In genomic region chr11:46332568-46333128, GRCh38 we compare ENCODE assay signal across 8 cellular contexts. TPM values are rescaled to one million over a fixed set of nuclear protein-coding genes. Genes with fewer than 3 reads are reported as not detected.
DNase-seq lines count a peak whose midpoint lies in the region; ATAC-seq, FAIRE-seq and TF ChIP-seq lines count a peak whose summit lies in the region.

No MANE protein-coding gene starts in this region.

- no peak overlapping the region for H2BK20ac ChIP-seq in H9 (ENCODE audit: low read depth, low read length, poor library complexity, severe bottlenecking)

- no peak overlapping the region for H4K8ac ChIP-seq in H9 (replicated peaks; ENCODE audit: insufficient read length, low read depth, low read length)

- H3K9me3 ChIP-seq in H9 (ENCODE audit: control insufficient read depth, low read depth, low read length): no peaks in the 10 kb centered on the region
- no peaks in the 10 kb centered on the region for H3K9me3 ChIP-seq in fibroblast of lung (ENCODE audit: control insufficient read depth, insufficient read depth, low read depth, low read length)

- peak overlapping the region in 1 of 4 experiments; percentile 30 for H3K4me3 ChIP-seq in fibroblast of lung (replicated peaks in 1 of 4; ENCODE audit: control extremely low read depth in 1 of 4, insufficient read depth in 1 of 4, low read depth in 3 of 4, low read length in 4 of 4)

- peak; percentile 53 for DNase-seq in H9
- DNase-seq in activated CD4-positive, alpha-beta T cell treated with anti-CD3 and anti-CD28 coated beads, Interleukin-2, amount 50 U/mL, for 4 hours: peak; percentile 67 to 75
- no peak for DNase-seq in fibroblast of lung (ENCODE audit: low read depth in 2 of 2)
- no peak for DNase-seq in progenitor cell of endocrine pancreas (ENCODE audit: low spot score, unreplicated experiment)
- no peak for DNase-seq in GM12892 (ENCODE audit: insufficient read length)
- no peak for DNase-seq in G401 (ENCODE audit: low spot score)
- DNase-seq in NCI-H2081 (lab: John Stamatoyannopoulos, UW): no peak

- H2BK12ac ChIP-seq in H9 (ENCODE audit: insufficient read length, low read depth, low read length): no peak overlapping the region

- TF ChIP-seq POLR2A in GM12892 (IDR thresholded peaks at IDR 0.05; ENCODE audit: low read depth, low read length): no peak

- no peak overlapping the region for H4K91ac ChIP-seq in H9 (ENCODE audit: insufficient read length, low read depth, low read length)

- H4K20me1 ChIP-seq in H9 (ENCODE audit: control insufficient read depth, insufficient read depth, insufficient read length) (no peaks in the 10 kb centered on the region), fibroblast of lung (ENCODE audit: control insufficient read depth, extremely low read depth, insufficient read depth, low read length) (no peaks in the 10 kb centered on the region)

- FAIRE-seq in GM12892 (lab: Jason Lieb, UNC): no peak

- H3K4me3 Mint-ChIP-seq in H9 (peak overlapping the region; percentile 66 to 79), progenitor cell of endocrine pancreas (ENCODE audit: low read depth) (peak overlapping the region; percentile 45)

- H3K9ac ChIP-seq in H9 (ENCODE audit: extremely low read depth, insufficient read length, low read length): no peak overlapping the region
- peak overlapping the region; percentile 7 for H3K9ac ChIP-seq in fibroblast of lung (ENCODE audit: insufficient read depth, low read length)

- no peaks in the 10 kb centered on the region for H3K79me1 ChIP-seq in H9 (ENCODE audit: insufficient read depth, low read depth, low read length, poor library complexity, severe bottlenecking)

- H2BK5ac ChIP-seq in H9 (ENCODE audit: insufficient read length, low read length): no peak overlapping the region

- H3K27ac Mint-ChIP-seq in H9 (no peak overlapping the region), progenitor cell of endocrine pancreas (no peak overlapping the region)

- H3K4ac ChIP-seq in H9 (ENCODE audit: low read depth, low read length): no peak overlapping the region

- H3K27ac ChIP-seq in H9 (ENCODE audit: insufficient read length, low read depth, low read length) (no peak overlapping the region), fibroblast of lung (ENCODE audit: insufficient read depth, low read length) (no peak overlapping the region)

- H3K23me2 ChIP-seq in H9 (ENCODE audit: insufficient read length, low read depth, low read length, poor library complexity, severe bottlenecking): peaks cover 7% of the 10 kb centered on the region

- H3K36me3 Mint-ChIP-seq in H9 (ENCODE audit: insufficient read depth in 1 of 3, low read depth in 3 of 3): peaks cover 0 to 4% (median 0%) of the 10 kb centered on the region in 3 experiments; a peak in 2 of 7 replicates
- H3K36me3 Mint-ChIP-seq in progenitor cell of endocrine pancreas (ENCODE audit: insufficient read depth): no peaks in the 10 kb centered on the region

- H3K18ac ChIP-seq in H9 (ENCODE audit: insufficient read length, low read depth, low read length): no peak overlapping the region

- H3K27me3 ChIP-seq in H9 (ENCODE audit: insufficient read depth, low read length) (peaks cover 22% of the 10 kb centered on the region; the same call in 1 of the 2 replicates), fibroblast of lung (ENCODE audit: control insufficient read depth, insufficient read depth, low read length) (peaks cover 47% of the 10 kb centered on the region)

- H3K27me3 Mint-ChIP-seq in H9 (ENCODE audit: low read depth) (peaks cover 71% of the 10 kb centered on the region), progenitor cell of endocrine pancreas (peaks cover 63% of the 10 kb centered on the region)

- no peaks in the 10 kb centered on the region; a peak in 1 of 5 replicates for H3K9me3 Mint-ChIP-seq in H9
- no peaks in the 10 kb centered on the region for H3K9me3 Mint-ChIP-seq in progenitor cell of endocrine pancreas (ENCODE audit: low read depth)

- no peak overlapping the region for H4K5ac ChIP-seq in H9 (ENCODE audit: insufficient read length, low read depth, low read length)

- no peak overlapping the region for H3K23ac ChIP-seq in H9 (ENCODE audit: insufficient read length, low read depth, low read length)

- peaks cover 3% of the 10 kb centered on the region; the same call in 1 of the 2 replicates for H3K4me1 ChIP-seq in H9 (ENCODE audit: insufficient read depth, low read length)
- H3K4me1 ChIP-seq in fibroblast of lung (ENCODE audit: control insufficient read depth, extremely low read depth, insufficient read depth, low read length): no peaks in the 10 kb centered on the region

- H3K4me2 ChIP-seq in H9 (ENCODE audit: insufficient read depth, insufficient read length, low read length) (peak overlapping the region; percentile 36), fibroblast of lung (ENCODE audit: extremely low read depth, insufficient read depth, low read length) (peak overlapping the region; percentile 44)

- no peak overlapping the region for H2AK5ac ChIP-seq in H9 (ENCODE audit: insufficient read length, low read length)

- no peak overlapping the region for H3T11ph ChIP-seq in H9 (ENCODE audit: low read length)

- no peak overlapping the region for H3K56ac ChIP-seq in H9 (ENCODE audit: insufficient read length, low read depth, low read length)

- in situ Hi-C loops in G401 (cut with HindIII; ENCODE audit: low sequenced_read_pairs): loop anchor here (5.0 kb wide), 1 partner anchor 85 kb away; no protein-coding TSS in a partner anchor

- H3K36me3 ChIP-seq in fibroblast of lung (ENCODE audit: control insufficient read depth, insufficient read depth, low read length): no peaks in the 10 kb centered on the region

- no peak for TF ChIP-seq CTCF in H9 (conservative IDR thresholded peaks at IDR 0.05)
- no peak for TF ChIP-seq CTCF in fibroblast of lung (conservative IDR thresholded peaks at IDR 0.05 in 1 of 2, IDR thresholded peaks at IDR 0.05 in 1 of 2; ENCODE audit: low read depth in 1 of 2, low read length in 2 of 2)
- TF ChIP-seq CTCF in progenitor cell of endocrine pancreas (IDR thresholded peaks at IDR 0.05; ENCODE audit: unreplicated experiment): no peak

- H3K14ac ChIP-seq in H9 (ENCODE audit: insufficient read depth, low read length): no peak overlapping the region

- no CpG with 5 or more reads among the region's 60 CpGs for WGBS in H9 (ENCODE audit: extremely low coverage, insufficient read length, low lambda C conversion rate)

- no peak overlapping the region for H2BK120ac ChIP-seq in H9 (ENCODE audit: low read depth, low read length, poor library complexity, severe bottlenecking)

- no peaks in the 10 kb centered on the region for H3K79me2 ChIP-seq in H9 (ENCODE audit: insufficient read depth, low read length)
- no peaks in the 10 kb centered on the region for H3K79me2 ChIP-seq in fibroblast of lung (ENCODE audit: control insufficient read depth, insufficient read depth, low read length)

- H2AFZ ChIP-seq in H9 (ENCODE audit: low read length) (no peak overlapping the region), fibroblast of lung (ENCODE audit: low read length) (no peak overlapping the region)

- H3K4me1 Mint-ChIP-seq in H9 (peaks cover 47 to 71% of the 10 kb centered on the region in 2 experiments), progenitor cell of endocrine pancreas (ENCODE audit: low read depth) (peaks cover 6% of the 10 kb centered on the region)

- ATAC-seq in HG03520 (IDR thresholded peaks at IDR 0.05; ENCODE audit: unreplicated experiment): no peak

- no peak overlapping the region for H2BK15ac ChIP-seq in H9 (ENCODE audit: low read depth, low read length)

RNA-seq across cellular contexts. Expression of gene DGKZ, which starts 14.6 kb away (rescaled TPM):
- total RNA-seq in H9 (2021) (68.8 and 68.9 TPM in 2 replicates), fibroblast of lung (24.9 and 35.5 TPM in 2 replicates), progenitor cell of endocrine pancreas (55.1 and 58.3 TPM in 2 replicates)
- polyA plus RNA-seq in fibroblast of lung: 16.4 and 26.1 TPM in 2 replicates
- polyA plus RNA-seq in fibroblast of lung (2012): 34.5 and 44.0 TPM in 2 replicates
- polyA minus RNA-seq in fibroblast of lung (ENCODE audit: low replicate concordance): 71.9 and 76.7 TPM in 2 replicates
- 11.6 TPM for polyA plus RNA-seq in GM12892 (2012; ENCODE audit: missing spikeins)
- 66.2 and 68.4 TPM in 2 replicates for total RNA-seq in G401 (2014; rRNA removed; shearing (Covaris generic))

RNA-seq across cellular contexts. Expression of gene MDK, which starts 48.8 kb away (rescaled TPM):
- total RNA-seq in H9 (2021) (392 and 407 TPM in 2 replicates), fibroblast of lung (44.6 and 93.2 TPM in 2 replicates), progenitor cell of endocrine pancreas (1,921 and 2,040 TPM in 2 replicates)
- 131 and 169 TPM in 2 replicates for polyA plus RNA-seq in fibroblast of lung
- polyA plus RNA-seq in fibroblast of lung (2012): 157 and 188 TPM in 2 replicates
- 45.2 and 79.7 TPM in 2 replicates for polyA minus RNA-seq in fibroblast of lung (ENCODE audit: low replicate concordance)
- polyA plus RNA-seq in GM12892 (2012; ENCODE audit: missing spikeins): 6.6 TPM
- total RNA-seq in G401 (2014; rRNA removed; shearing (Covaris generic)): 612 and 634 TPM in 2 replicates

RNA-seq across cellular contexts. Expression of gene CREB3L1, which starts 55.2 kb away (rescaled TPM):
- total RNA-seq in H9 (2021) (2.6 and 3.3 TPM in 2 replicates), fibroblast of lung (14.4 and 28.4 TPM in 2 replicates), progenitor cell of endocrine pancreas (9.5 and 9.6 TPM in 2 replicates)
- 18.8 and 31.2 TPM in 2 replicates for polyA plus RNA-seq in fibroblast of lung
- 112 and 132 TPM in 2 replicates for polyA plus RNA-seq in fibroblast of lung (2012)
- 267 and 318 TPM in 2 replicates for polyA minus RNA-seq in fibroblast of lung (ENCODE audit: low replicate concordance)
- polyA plus RNA-seq in GM12892 (2012; ENCODE audit: missing spikeins): 1.6 TPM
- 2.4 and 7.2 TPM in 2 replicates for total RNA-seq in G401 (2014; rRNA removed; shearing (Covaris generic))

RNA-seq across cellular contexts. Expression of gene CHRM4, which starts 58.9 kb away (rescaled TPM):
- total RNA-seq in H9 (2021) (1.0 and 1.1 TPM in 2 replicates), fibroblast of lung (under 0.01 TPM in 1 of 2 replicates, not detected in the other), progenitor cell of endocrine pancreas (0.51 and 0.81 TPM in 2 replicates)
- 0.03 and 0.05 TPM in 2 replicates for polyA plus RNA-seq in fibroblast of lung
- 0.14 TPM in 1 of 2 replicates, not detected in the other for polyA plus RNA-seq in fibroblast of lung (2012)
- polyA minus RNA-seq in fibroblast of lung (ENCODE audit: low replicate concordance): 0.82 TPM in 1 of 2 replicates, not detected in the other
- polyA plus RNA-seq in GM12892 (2012; ENCODE audit: missing spikeins): not detected
- 0.55 and 5.2 TPM in 2 replicates for total RNA-seq in G401 (2014; rRNA removed; shearing (Covaris generic))

Comparison
In these comparisons a context has a peak if more than half of its experiments do, and no peak if none do; other contexts are left out.
1. DNase-seq: peak in H9 (single experiment) and activated CD4-positive, alpha-beta T cell treated with anti-CD3 and anti-CD28 coated beads, Interleukin-2, amount 50 U/mL, for 4 hours (2 of 2); none in fibroblast of lung (0 of 2), progenitor cell of endocrine pancreas (single experiment), GM12892 (single experiment), G401 (single experiment) and NCI-H2081 (0 of 2).